Comparison of ENCODE assay signal across 27 cellular contexts in genomic region chr11:96301818-96302217, GRCh38.
"Had no signal": no experiment of that assay in that cellular context is flagged by ENCODE, and none has a peak within 500 bp of the region (broad histone marks: within the 10 kb centered on the region; RNA-seq: fewer than 3 reads in every experiment).

No MANE protein-coding gene starts in this region.

- ATAC-seq: esophagus mucosa; gastrocnemius medialis; left ventricle myocardium superior; lower lobe of right lung; natural killer cell treated with Interleukin-12 subunit alpha and Interleukin-12 subunit beta and Interleukin-15 and Interleukin-18, amount 100 ng/mL, for 72 hours; sciatic nerve; stimulated activated naive CD8-positive, alpha-beta T cell treated with anti-CD3 and anti-CD28 coated beads, Interleukin-15, amount 100 ng/mL, for 72 hours; upper lobe of right lung had no signal

- H3K9ac ChIP-seq: parathyroid adenoma had no signal

- H3K36me3 Mint-ChIP-seq: natural killer cell treated with Interleukin-12 subunit alpha and Interleukin-12 subunit beta and Interleukin-15 and Interleukin-18, amount 100 ng/mL, for 72 hours had no signal

- H3K4me3 ChIP-seq: gastrocnemius medialis, lower lobe of right lung, smooth muscle cell, suprapubic skin, transverse colon, upper lobe of right lung, uterus had no signal

- DNase-seq: effector CD8-positive, alpha-beta T cell; endodermal cell; foreskin fibroblast; gastrocnemius medialis; head of caudate nucleus; left ventricle myocardium superior; lower lobe of right lung; stimulated activated CD4-positive, alpha-beta T cell treated with anti-CD3 and anti-CD28 coated beads, Interleukin-12 subunit alpha, Interleukin-12 subunit beta, amount 100 ng/mL, for 4 hours; stimulated activated CD4-positive, alpha-beta T cell treated with anti-CD3 and anti-CD28 coated beads, Interleukin-1b, Interleukin-23, amount 100 ng/mL, for 48 hours; stimulated activated CD4-positive, alpha-beta T cell treated with anti-CD3 and anti-CD28 coated beads, Interleukin-4, amount 100 ng/mL, for 1 hour; stimulated activated CD8-positive, alpha-beta memory T cell treated with anti-CD3 and anti-CD28 coated beads, Interleukin-4, amount 100 ng/mL, for 48 hours; stimulated activated naive CD4-positive, alpha-beta T cell; stimulated activated naive CD8-positive, alpha-beta T cell treated with anti-CD3 and anti-CD28 coated beads, Interleukin-15, amount 100 ng/mL, for 72 hours; transverse colon; upper lobe of right lung; uterus had no signal

- H3K27me3 ChIP-seq: gastrocnemius medialis, neutrophil, suprapubic skin, transverse colon, upper lobe of right lung, uterus had no signal

- H3K36me3 ChIP-seq: gastrocnemius medialis, lower lobe of right lung, neutrophil, suprapubic skin, transverse colon, upper lobe of right lung, uterus had no signal

- H3K27ac ChIP-seq: gastrocnemius medialis, lower lobe of right lung, neutrophil, parathyroid adenoma, suprapubic skin, upper lobe of right lung, uterus had no signal

- H3K27me3 Mint-ChIP-seq: memory B cell; natural killer cell treated with Interleukin-12 subunit alpha and Interleukin-12 subunit beta and Interleukin-15 and Interleukin-18, amount 100 ng/mL, for 72 hours; progenitor cell of endocrine pancreas; stimulated activated naive CD8-positive, alpha-beta T cell treated with anti-CD3 and anti-CD28 coated beads, Interleukin-15, amount 100 ng/mL, for 72 hours had no signal

- H3K9me3 Mint-ChIP-seq: endodermal cell; memory B cell; natural killer cell treated with Interleukin-12 subunit alpha and Interleukin-12 subunit beta and Interleukin-15 and Interleukin-18, amount 100 ng/mL, for 72 hours; neural crest cell; stimulated activated naive CD8-positive, alpha-beta T cell treated with anti-CD3 and anti-CD28 coated beads, Interleukin-15, amount 100 ng/mL, for 72 hours had no signal

- H2AFZ ChIP-seq: parathyroid adenoma had no signal

- H3K9me3 ChIP-seq: gastrocnemius medialis, lower lobe of right lung, neutrophil, suprapubic skin, transverse colon, upper lobe of right lung, uterus had no signal

- H3K4me3 Mint-ChIP-seq: endodermal cell; memory B cell; natural killer cell treated with Interleukin-12 subunit alpha and Interleukin-12 subunit beta and Interleukin-15 and Interleukin-18, amount 100 ng/mL, for 72 hours; neural crest cell; stimulated activated naive CD8-positive, alpha-beta T cell treated with anti-CD3 and anti-CD28 coated beads, Interleukin-15, amount 100 ng/mL, for 72 hours had no signal

- FAIRE-seq: keratinocyte had no signal

- H3K27ac Mint-ChIP-seq: endodermal cell; progenitor cell of endocrine pancreas; stimulated activated naive CD8-positive, alpha-beta T cell treated with anti-CD3 and anti-CD28 coated beads, Interleukin-15, amount 100 ng/mL, for 72 hours had no signal
